ENCODE assay signal across 16 cellular contexts in genomic region chr11:47067401-47067800, GRCh38.
"Had no signal": no experiment of that assay in that cellular context is flagged by ENCODE, and none has a peak within 500 bp of the region (broad histone marks: within the 10 kb centered on the region; RNA-seq: fewer than 3 reads in every experiment).

No MANE protein-coding gene starts in this region.

- H3K36me3 ChIP-seq: thoracic aorta, upper lobe of left lung had no signal

- H3K4me3 ChIP-seq: hepatocyte, thoracic aorta, upper lobe of left lung had no signal

- H2AFZ ChIP-seq: hepatocyte had no signal

- H3K27ac ChIP-seq: hepatocyte, thoracic aorta, upper lobe of left lung, VCaP had no signal

- H3K4me2 ChIP-seq: hepatocyte had no signal

- H3K4me1 ChIP-seq: upper lobe of left lung had no signal

- H3K79me2 ChIP-seq: hepatocyte had no signal

- H3K9me3 ChIP-seq: thoracic aorta, upper lobe of left lung had no signal

- DNase-seq: activated CD4-positive, alpha-beta T cell treated with anti-CD3 and anti-CD28 coated beads for 1 hour; activated naive CD4-positive, alpha-beta T cell; activated T-cell treated with anti-CD3 and anti-CD28 coated beads, Interleukin-2, amount 50 U/mL, for 24 hours; central memory CD4-positive, alpha-beta T cell; effector memory CD4-positive, alpha-beta T cell; foreskin melanocyte; glutamatergic neuron; left cardiac atrium; naive thymus-derived CD8-positive, alpha-beta T cell; stimulated activated CD4-positive, alpha-beta T cell treated with anti-CD3 and anti-CD28 coated beads, Interleukin-4, amount 100 ng/mL, for 24 hours; stimulated activated naive CD4-positive, alpha-beta T cell treated with Interleukin-2 at 50 U/mL for 16 hours; T1000; upper lobe of left lung had no signal

- H3K27me3 ChIP-seq: hepatocyte, upper lobe of left lung had no signal
